1 cellular context compared by ENCODE assay signal in genomic region chr4:26857278-26858034, GRCh38.
TF ChIP-seq lines count a peak whose summit lies in the region.

No MANE protein-coding gene starts in this region.

TF ChIP-seq in K562, 482 proteins besides CTCF, POLR2A, EP300 and RAD21 (continued from another document and continues in another):
- TF ChIP-seq, protein P1, sequence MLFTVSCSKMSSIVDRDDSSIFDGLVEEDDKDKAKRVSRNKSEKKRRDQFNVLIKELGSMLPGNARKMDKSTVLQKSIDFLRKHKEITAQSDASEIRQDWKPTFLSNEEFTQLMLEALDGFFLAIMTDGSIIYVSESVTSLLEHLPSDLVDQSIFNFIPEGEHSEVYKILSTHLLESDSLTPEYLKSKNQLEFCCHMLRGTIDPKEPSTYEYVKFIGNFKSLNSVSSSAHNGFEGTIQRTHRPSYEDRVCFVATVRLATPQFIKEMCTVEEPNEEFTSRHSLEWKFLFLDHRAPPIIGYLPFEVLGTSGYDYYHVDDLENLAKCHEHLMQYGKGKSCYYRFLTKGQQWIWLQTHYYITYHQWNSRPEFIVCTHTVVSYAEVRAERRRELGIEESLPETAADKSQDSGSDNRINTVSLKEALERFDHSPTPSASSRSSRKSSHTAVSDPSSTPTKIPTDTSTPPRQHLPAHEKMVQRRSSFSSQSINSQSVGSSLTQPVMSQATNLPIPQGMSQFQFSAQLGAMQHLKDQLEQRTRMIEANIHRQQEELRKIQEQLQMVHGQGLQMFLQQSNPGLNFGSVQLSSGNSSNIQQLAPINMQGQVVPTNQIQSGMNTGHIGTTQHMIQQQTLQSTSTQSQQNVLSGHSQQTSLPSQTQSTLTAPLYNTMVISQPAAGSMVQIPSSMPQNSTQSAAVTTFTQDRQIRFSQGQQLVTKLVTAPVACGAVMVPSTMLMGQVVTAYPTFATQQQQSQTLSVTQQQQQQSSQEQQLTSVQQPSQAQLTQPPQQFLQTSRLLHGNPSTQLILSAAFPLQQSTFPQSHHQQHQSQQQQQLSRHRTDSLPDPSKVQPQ (CRISPR knock-in tag; IDR thresholded peaks at IDR 0.05; ENCODE audit: borderline replicate concordance) = no peak
- peak; percentile 82 for TF ChIP-seq ELF1 (tag; IDR thresholded peaks at IDR 0.05)
- TF ChIP-seq NUFIP1 (IDR thresholded peaks at IDR 0.05; ENCODE audit: partially characterized antibody) = no peak
- TF ChIP-seq, protein P2, sequence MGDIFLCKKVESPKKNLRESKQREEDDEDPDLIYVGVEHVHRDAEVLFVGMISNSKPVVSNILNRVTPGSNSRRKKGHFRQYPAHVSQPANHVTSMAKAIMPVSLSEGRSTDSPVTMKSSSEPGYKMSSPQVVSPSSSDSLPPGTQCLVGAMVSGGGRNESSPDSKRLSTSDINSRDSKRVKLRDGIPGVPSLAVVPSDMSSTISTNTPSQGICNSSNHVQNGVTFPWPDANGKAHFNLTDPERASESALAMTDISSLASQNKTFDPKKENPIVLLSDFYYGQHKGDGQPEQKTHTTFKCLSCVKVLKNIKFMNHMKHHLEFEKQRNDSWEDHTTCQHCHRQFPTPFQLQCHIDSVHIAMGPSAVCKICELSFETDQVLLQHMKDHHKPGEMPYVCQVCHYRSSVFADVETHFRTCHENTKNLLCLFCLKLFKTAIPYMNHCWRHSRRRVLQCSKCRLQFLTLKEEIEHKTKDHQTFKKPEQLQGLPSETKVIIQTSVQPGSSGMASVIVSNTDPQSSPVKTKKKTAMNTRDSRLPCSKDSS (IDR thresholded peaks at IDR 0.05; ENCODE audit: low read depth, partially characterized antibody) = no peak
- peak; percentile 94 for TF ChIP-seq EGR1 (conservative IDR thresholded peaks at IDR 0.05)
- TF ChIP-seq SMARCA4 (IDR thresholded peaks at IDR 0.05) = 0 out of 2 replicates have a peak, but pooled peaks have one; percentile 10
- TF ChIP-seq LEF1 (IDR thresholded peaks at IDR 0.05) = no peak
- 0 out of 2 replicates have a peak, but pooled peaks have one; percentile 26 for TF ChIP-seq PREB (CRISPR knock-in tag; IDR thresholded peaks at IDR 0.05)
- no peak for TF ChIP-seq ZNF311 (CRISPR knock-in tag; IDR thresholded peaks at IDR 0.05)
- TF ChIP-seq GATA2 (CRISPR knock-in tag; IDR thresholded peaks at IDR 0.05) = no peak
- no peak for TF ChIP-seq FIP1L1 (IDR thresholded peaks at IDR 0.05; ENCODE audit: low read depth, low read length, poor library complexity, severe bottlenecking)
- TF ChIP-seq, protein P3, sequence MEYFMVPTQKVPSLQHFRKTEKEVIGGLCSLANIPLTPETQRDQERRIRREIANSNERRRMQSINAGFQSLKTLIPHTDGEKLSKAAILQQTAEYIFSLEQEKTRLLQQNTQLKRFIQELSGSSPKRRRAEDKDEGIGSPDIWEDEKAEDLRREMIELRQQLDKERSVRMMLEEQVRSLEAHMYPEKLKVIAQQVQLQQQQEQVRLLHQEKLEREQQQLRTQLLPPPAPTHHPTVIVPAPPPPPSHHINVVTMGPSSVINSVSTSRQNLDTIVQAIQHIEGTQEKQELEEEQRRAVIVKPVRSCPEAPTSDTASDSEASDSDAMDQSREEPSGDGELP (CRISPR knock-in tag; IDR thresholded peaks at IDR 0.05; ENCODE audit: borderline replicate concordance) = peak; percentile 50; the same call in 1 of the 2 replicates
- no peak for TF ChIP-seq CHD7 (IDR thresholded peaks at IDR 0.05; ENCODE audit: low read depth, low read length)
- TF ChIP-seq MLX (CRISPR knock-in tag; conservative IDR thresholded peaks at IDR 0.05) = no peak
- TF ChIP-seq, protein P4, sequence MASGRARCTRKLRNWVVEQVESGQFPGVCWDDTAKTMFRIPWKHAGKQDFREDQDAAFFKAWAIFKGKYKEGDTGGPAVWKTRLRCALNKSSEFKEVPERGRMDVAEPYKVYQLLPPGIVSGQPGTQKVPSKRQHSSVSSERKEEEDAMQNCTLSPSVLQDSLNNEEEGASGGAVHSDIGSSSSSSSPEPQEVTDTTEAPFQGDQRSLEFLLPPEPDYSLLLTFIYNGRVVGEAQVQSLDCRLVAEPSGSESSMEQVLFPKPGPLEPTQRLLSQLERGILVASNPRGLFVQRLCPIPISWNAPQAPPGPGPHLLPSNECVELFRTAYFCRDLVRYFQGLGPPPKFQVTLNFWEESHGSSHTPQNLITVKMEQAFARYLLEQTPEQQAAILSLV (tag; IDR thresholded peaks at IDR 0.05) = no peak
- TF ChIP-seq, protein P5, sequence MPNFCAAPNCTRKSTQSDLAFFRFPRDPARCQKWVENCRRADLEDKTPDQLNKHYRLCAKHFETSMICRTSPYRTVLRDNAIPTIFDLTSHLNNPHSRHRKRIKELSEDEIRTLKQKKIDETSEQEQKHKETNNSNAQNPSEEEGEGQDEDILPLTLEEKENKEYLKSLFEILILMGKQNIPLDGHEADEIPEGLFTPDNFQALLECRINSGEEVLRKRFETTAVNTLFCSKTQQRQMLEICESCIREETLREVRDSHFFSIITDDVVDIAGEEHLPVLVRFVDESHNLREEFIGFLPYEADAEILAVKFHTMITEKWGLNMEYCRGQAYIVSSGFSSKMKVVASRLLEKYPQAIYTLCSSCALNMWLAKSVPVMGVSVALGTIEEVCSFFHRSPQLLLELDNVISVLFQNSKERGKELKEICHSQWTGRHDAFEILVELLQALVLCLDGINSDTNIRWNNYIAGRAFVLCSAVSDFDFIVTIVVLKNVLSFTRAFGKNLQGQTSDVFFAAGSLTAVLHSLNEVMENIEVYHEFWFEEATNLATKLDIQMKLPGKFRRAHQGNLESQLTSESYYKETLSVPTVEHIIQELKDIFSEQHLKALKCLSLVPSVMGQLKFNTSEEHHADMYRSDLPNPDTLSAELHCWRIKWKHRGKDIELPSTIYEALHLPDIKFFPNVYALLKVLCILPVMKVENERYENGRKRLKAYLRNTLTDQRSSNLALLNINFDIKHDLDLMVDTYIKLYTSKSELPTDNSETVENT (CRISPR knock-in tag; IDR thresholded peaks at IDR 0.05) = 0 out of 2 replicates have a peak, but pooled peaks have one; percentile 38
- TF ChIP-seq RFX1 (IDR thresholded peaks at IDR 0.05) = no peak
- peak; percentile 97 for TF ChIP-seq SAFB (IDR thresholded peaks at IDR 0.05; ENCODE audit: borderline replicate concordance, low read depth, low read length)
- no peak for TF ChIP-seq ZNF232 (CRISPR knock-in tag; IDR thresholded peaks at IDR 0.05)
- TF ChIP-seq HOMEZ (CRISPR knock-in tag; IDR thresholded peaks at IDR 0.05) = no peak
- TF ChIP-seq ZNF3 (CRISPR knock-in tag; IDR thresholded peaks at IDR 0.05) = no peak
- no peak for TF ChIP-seq STAT5B (CRISPR knock-in tag; IDR thresholded peaks at IDR 0.05)
- no peak for TF ChIP-seq PHF20 (IDR thresholded peaks at IDR 0.05; ENCODE audit: partially characterized antibody)
- TF ChIP-seq, protein P6, sequence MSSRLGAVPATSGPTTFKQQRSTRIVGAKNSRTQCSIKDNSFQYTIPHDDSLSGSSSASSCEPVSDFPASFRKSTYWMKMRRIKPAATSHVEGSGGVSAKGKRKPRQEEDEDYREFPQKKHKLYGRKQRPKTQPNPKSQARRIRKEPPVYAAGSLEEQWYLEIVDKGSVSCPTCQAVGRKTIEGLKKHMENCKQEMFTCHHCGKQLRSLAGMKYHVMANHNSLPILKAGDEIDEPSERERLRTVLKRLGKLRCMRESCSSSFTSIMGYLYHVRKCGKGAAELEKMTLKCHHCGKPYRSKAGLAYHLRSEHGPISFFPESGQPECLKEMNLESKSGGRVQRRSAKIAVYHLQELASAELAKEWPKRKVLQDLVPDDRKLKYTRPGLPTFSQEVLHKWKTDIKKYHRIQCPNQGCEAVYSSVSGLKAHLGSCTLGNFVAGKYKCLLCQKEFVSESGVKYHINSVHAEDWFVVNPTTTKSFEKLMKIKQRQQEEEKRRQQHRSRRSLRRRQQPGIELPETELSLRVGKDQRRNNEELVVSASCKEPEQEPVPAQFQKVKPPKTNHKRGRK (tag; IDR thresholded peaks at IDR 0.05) = no peak
- peak; percentile 50 for TF ChIP-seq POLR2H (tag; IDR thresholded peaks at IDR 0.05; ENCODE audit: low read depth)
